9 cellular contexts compared by ENCODE assay signal in the genomic region with DNA sequence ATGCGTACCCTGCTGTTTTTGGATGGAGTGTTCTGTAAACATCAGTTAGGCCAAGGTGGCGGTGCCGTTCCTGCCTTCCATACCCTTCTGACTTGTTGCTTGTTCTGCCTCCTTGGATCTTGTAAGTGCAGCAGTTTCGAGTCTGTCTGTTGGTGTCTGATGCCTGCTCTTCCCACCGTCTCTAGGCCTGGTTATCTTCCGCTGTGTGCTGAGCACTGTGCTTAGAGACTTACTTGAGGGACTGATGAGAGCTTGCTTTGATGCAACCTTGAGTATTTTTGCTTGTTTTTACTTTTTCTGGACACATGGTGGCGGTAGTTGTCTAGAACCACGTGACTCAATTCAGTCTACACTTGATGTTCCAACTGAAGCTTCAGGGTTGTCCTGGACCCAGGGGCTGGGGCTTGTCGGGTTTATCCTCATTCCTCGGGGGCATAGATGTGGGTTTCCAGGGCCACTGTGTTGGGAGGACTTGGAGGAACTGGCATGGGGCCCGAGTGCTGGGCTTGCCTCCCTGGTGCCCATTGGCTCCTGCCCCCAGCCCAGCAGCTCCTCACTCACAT. TPM values are rescaled to one million over a fixed set of nuclear protein-coding genes. Genes with fewer than 3 reads are reported as not detected.
A peak's percentile ranks its signal among the peaks of the same experiment; 100 is the strongest.
DNase-seq lines count a peak whose midpoint lies in the region; ATAC-seq, FAIRE-seq and TF ChIP-seq lines count a peak whose summit lies in the region.
"Had no signal": no experiment of that assay in that cellular context is flagged by ENCODE, and none has a peak within 500 bp of the region (broad histone marks: within the 10 kb centered on the region; RNA-seq: fewer than 3 reads in every experiment).

No MANE protein-coding gene starts in this region.

- H3K27me3 ChIP-seq in GM12878 (replicated peaks in 1 of 2; ENCODE audit: control insufficient read depth in 2 of 2, insufficient read depth in 2 of 2, low read length in 1 of 2) (no peaks in the 10 kb centered on the region), small intestine (ENCODE audit: control insufficient read depth in 2 of 2, insufficient read depth in 2 of 2, low read length in 2 of 2) (no peaks in the 10 kb centered on the region), gastroesophageal sphincter (no peaks in the 10 kb centered on the region), MG63 (no peaks in the 10 kb centered on the region)

- no peaks in the 10 kb centered on the region; the same call in 2 of the 3 replicates for H3K9me3 ChIP-seq in GM12878 (replicated peaks; ENCODE audit: control insufficient read depth, insufficient read depth, low read length)
- H3K9me3 ChIP-seq in small intestine (ENCODE audit: control insufficient read depth, low read depth) = no peaks in the 10 kb centered on the region
- H3K9me3 ChIP-seq in gastroesophageal sphincter = no peaks in the 10 kb centered on the region
- H3K9me3 ChIP-seq in MG63 = no peaks in the 10 kb centered on the region

- CTCF ChIA-PET in GM12878 (lab: Yijun Ruan, JAX) = interaction anchor here (0.7 to 3.6 kb wide), 18 partner anchors 14 to 214 kb away, joined by 3 to 36 read pairs (median 5); a partner anchor contains a TSS

- TF ChIP-seq POLR2A in GM12878 (IDR thresholded peaks at IDR 0.05; ENCODE audit: low read depth, low read length) (no peak), gastroesophageal sphincter (IDR thresholded peaks at IDR 0.05) (no peak)

- in situ Hi-C loops in GM12878 (cut with MboI) = no loop called here

- H3K4me2 ChIP-seq in GM12878 (ENCODE audit: control insufficient read depth, insufficient read depth) = no peak overlapping the region

- intact Hi-C loops in cardiac septum (cut with DNase I) = loop anchor here (5.0 kb wide), 1 partner anchor 84 kb away; no protein-coding TSS in a partner anchor
- intact Hi-C loops in left ventricle myocardium superior (cut with micrococcal nuclease) = no loop called here
- intact Hi-C loops in GM12878 (cut with micrococcal nuclease; ENCODE audit: unreplicated experiment) = loop anchor here (1.0 to 5.0 kb wide), 3 partner anchors 59 to 169 kb away; no protein-coding TSS in a partner anchor

- FAIRE-seq in GM12878 (lab: Jason Lieb, UNC) (peak; percentile 54), small intestine (lab: Jason Lieb, UNC) (no peak)

- DNase-seq in cardiac septum (ENCODE audit: low spot score) (peak; percentile 69), left ventricle myocardium superior (no peak), KG1 (lab: John Stamatoyannopoulos, UW) (peak; percentile 23), GM12878 (ENCODE audit: low read depth, low spot score) (peak; percentile 16), small intestine (peak; percentile 12), MG63 (no peak)

- no TSS peak for BruUV-seq in GM12878 (replicated peaks; lab: Mats Ljungman, UMichigan)

- RAD21 ChIA-PET in GM12878 (lab: Charles Lee; ENCODE audit: unreplicated experiment) = interaction anchor here (0.8 to 2.6 kb wide), 3 partner anchors 59 to 109 kb away, joined by 3 to 12 read pairs (median 3); no protein-coding TSS in a partner anchor

- WGBS in GM12878 (ENCODE audit: insufficient coverage, insufficient replicate concordance, low lambda C conversion rate, missing lambda C conversion rate) = 19% methylated on average over 11 of the region's 11 CpGs
- 65 to 77% (median 77%) methylated on average over 11 of the region's 11 CpGs for WGBS in small intestine, 3 donors
- 78 to 94% methylated on average over 6 to 8 of the region's 11 CpGs for WGBS in gastroesophageal sphincter (ENCODE audit: low coverage in 1 of 2), 2 donors

- TF ChIP-seq CTCF in GM12878 (IDR thresholded peaks at IDR 0.05 in 2 of 3, conservative IDR thresholded peaks at IDR 0.05 in 1 of 3; ENCODE audit: control insufficient read depth in 2 of 3, extremely low read depth in 1 of 3, insufficient read depth in 1 of 3, low read depth in 3 of 3, low read length in 3 of 3) (peak; percentile 40 to 58 (median 43); a peak in 5 of 6 replicates), gastroesophageal sphincter (IDR thresholded peaks at IDR 0.05) (no peak)

- no peaks in the 10 kb centered on the region for H4K20me1 ChIP-seq in GM12878 (ENCODE audit: control insufficient read depth, insufficient read depth)

- no peak overlapping the region for H2AFZ ChIP-seq in GM12878 (ENCODE audit: control insufficient read depth, low read depth, low read length)
- H2AFZ ChIP-seq: parathyroid adenoma had no signal

- H3K9ac ChIP-seq in GM12878 (ENCODE audit: control insufficient read depth, insufficient read depth, low read length) = no peak overlapping the region
- H3K9ac ChIP-seq: parathyroid adenoma had no signal

- SMC1A ChIA-PET in GM12878 (lab: Charles Lee; ENCODE audit: uncharacterized antibody, unreplicated experiment) = interaction anchor here (0.7 to 1.5 kb wide), 6 partner anchors 59 to 169 kb away, joined by 3 read pairs; no protein-coding TSS in a partner anchor

- H3K4me1 ChIP-seq in GM12878 (ENCODE audit: control insufficient read depth, insufficient read depth, low read length) (no peaks in the 10 kb centered on the region), small intestine (ENCODE audit: control insufficient read depth in 2 of 2, insufficient read depth in 1 of 2, low read depth in 1 of 2, low read length in 1 of 2) (no peaks in the 10 kb centered on the region), gastroesophageal sphincter (no peaks in the 10 kb centered on the region)
- H3K4me1 ChIP-seq: parathyroid adenoma had no signal

- peak; percentile 41 for TF ChIP-seq RAD21 in GM12878 (IDR thresholded peaks at IDR 0.05; ENCODE audit: insufficient read depth, low read depth, low read length)

- H3K79me2 ChIP-seq in GM12878 (ENCODE audit: control insufficient read depth, insufficient read depth, low read length) = no peaks in the 10 kb centered on the region
- H3K79me2 ChIP-seq: parathyroid adenoma had no signal

- ATAC-seq in left ventricle myocardium superior = no peak
- peak; percentile 90 for ATAC-seq in GM12878
- ATAC-seq in HG03521 (IDR thresholded peaks at IDR 0.05; ENCODE audit: unreplicated experiment) = no peak
- ATAC-seq in gastroesophageal sphincter = no peak

- H3K4me3 ChIP-seq in GM12878 = no peak overlapping the region
- H3K4me3 ChIP-seq in small intestine (ENCODE audit: low read depth in 1 of 2, low read length in 2 of 2) = no peak overlapping the region
- no peak overlapping the region for H3K4me3 ChIP-seq in gastroesophageal sphincter
- no peak overlapping the region for H3K4me3 ChIP-seq in MG63

- POLR2A ChIA-PET in GM12878 (lab: Charles Lee) = no interaction called here

- no peak overlapping the region for H3K27ac ChIP-seq in GM12878 (ENCODE audit: control insufficient read depth, insufficient read depth)
- H3K27ac ChIP-seq in small intestine (ENCODE audit: low read depth in 1 of 2, low read length in 1 of 2) = no peak overlapping the region
- no peak overlapping the region for H3K27ac ChIP-seq in gastroesophageal sphincter
- H3K27ac ChIP-seq: parathyroid adenoma had no signal

- TF ChIP-seq EP300 in GM12878 (IDR thresholded peaks at IDR 0.05; ENCODE audit: borderline replicate concordance in 1 of 2, control insufficient read depth in 1 of 2, low read depth in 2 of 2, low read length in 2 of 2) (no peak), gastroesophageal sphincter (IDR thresholded peaks at IDR 0.05) (no peak)

- H3K36me3 ChIP-seq in GM12878 (ENCODE audit: control insufficient read depth in 2 of 2, insufficient read depth in 2 of 2, low read length in 1 of 2) (no peaks in the 10 kb centered on the region), small intestine (ENCODE audit: control insufficient read depth in 2 of 2, insufficient read depth in 2 of 2, low read length in 2 of 2) (no peaks in the 10 kb centered on the region), gastroesophageal sphincter (peaks cover 0 to 27% of the 10 kb centered on the region in 2 donors), MG63 (peaks cover 11% of the 10 kb centered on the region)

RNA-seq across cellular contexts. Expression of a gene that starts 14.4 kb away (rescaled TPM):
- total RNA-seq in cardiac septum (not detected), left ventricle myocardium superior (not detected), GM12878 (2014; rRNA removed) (not detected in 2 replicates), GM12878 (2014; rRNA removed; fragmentation: Illumina TruSeq; extraction: Trizol) (not detected in 2 replicates), GM12878 (2021) (not detected in 2 replicates), gastroesophageal sphincter (under 1 TPM in 2 of 4 donors, not detected in 2; 0.12 to 0.35 TPM)
- total RNA-seq in GM12878 (2013; cell fraction: nucleolus; rRNA removed) = not detected in 2 replicates
- polyA plus RNA-seq in GM12878 (2011; ENCODE audit: low read depth) = 0.42 TPM
- polyA plus RNA-seq in GM12878 (2011; rRNA removed) (not detected in 2 replicates), GM12878 (2014; fragmentation: Illumina TruSeq; extraction: Trizol) (not detected in 2 replicates), GM12878 (2014; fragmentation: Nextera tagmentation; extraction: Ambion mirVana) (under 1 TPM; 0.03 to 0.15 TPM), GM12878 (2014; rRNA removed) (not detected in 2 replicates), GM12878 (2016; fragmentation: Nextera tagmentation; extraction: Ambion mirVana) (under 1 TPM; 0.78 to 0.96 TPM), small intestine (1 to 10 TPM in 1 of 3 donors, under 1 TPM in 2; 0.81 to 1.1 (median 0.89) TPM)
- not detected in 2 replicates for polyA plus RNA-seq in GM12878 (2011; cell fraction: cytosol; rRNA removed)
- polyA plus RNA-seq in GM12878 (2011; cell fraction: nucleus; rRNA removed) = not detected in 2 replicates
- polyA plus RNA-seq in GM12878 (2012) = 0.83 and 0.89 TPM in 2 replicates
- polyA minus RNA-seq in GM12878 (2011; rRNA and poly(A)+ RNA removed) = not detected in 2 replicates
- polyA minus RNA-seq in GM12878 (2011; cell fraction: cytosol; rRNA and poly(A)+ RNA removed) = not detected in 2 replicates
- not detected in 2 replicates for polyA minus RNA-seq in GM12878 (2011; cell fraction: nucleus; rRNA and poly(A)+ RNA removed)
- total RNA-seq in MG63 (2014; rRNA removed; shearing (Covaris generic); ENCODE audit: low replicate concordance) = not detected in 2 replicates

RNA-seq across cellular contexts. Expression of a gene that starts 15.0 kb away (rescaled TPM):
- total RNA-seq in cardiac septum (1.0 TPM), left ventricle myocardium superior (0.45 TPM), GM12878 (2014; rRNA removed) (0.60 and 0.62 TPM in 2 replicates), GM12878 (2014; rRNA removed; fragmentation: Illumina TruSeq; extraction: Trizol) (0.37 and 0.54 TPM in 2 replicates), GM12878 (2021) (1.2 TPM in 2 replicates), gastroesophageal sphincter (1 to 10 TPM in 3 of 4 donors, under 1 TPM in 1; 0.27 to 3.9 (median 2.0) TPM)
- 27.4 and 36.2 TPM in 2 replicates for total RNA-seq in GM12878 (2013; cell fraction: nucleolus; rRNA removed)
- polyA plus RNA-seq in GM12878 (2011; ENCODE audit: low read depth) = 0.24 TPM
- polyA plus RNA-seq in GM12878 (2011; rRNA removed) (22.0 and 23.1 TPM in 2 replicates), GM12878 (2014; fragmentation: Illumina TruSeq; extraction: Trizol) (0.32 and 0.72 TPM in 2 replicates), GM12878 (2014; fragmentation: Nextera tagmentation; extraction: Ambion mirVana) (under 1 TPM; 0.05 to 0.09 TPM), GM12878 (2014; rRNA removed) (1.2 and 1.5 TPM in 2 replicates), GM12878 (2016; fragmentation: Nextera tagmentation; extraction: Ambion mirVana) (under 1 TPM; 0.11 to 0.31 TPM), small intestine (under 1 TPM in 2 of 3 donors, not detected in 1; 0.22 to 0.33 TPM)
- 15.1 and 20.2 TPM in 2 replicates for polyA plus RNA-seq in GM12878 (2011; cell fraction: cytosol; rRNA removed)
- 292 and 335 TPM in 2 replicates for polyA plus RNA-seq in GM12878 (2011; cell fraction: nucleus; rRNA removed)
- polyA plus RNA-seq in GM12878 (2012) = 1.3 TPM in 2 replicates
- polyA minus RNA-seq in GM12878 (2011; rRNA and poly(A)+ RNA removed) = 13.9 and 20.8 TPM in 2 replicates
- polyA minus RNA-seq in GM12878 (2011; cell fraction: cytosol; rRNA and poly(A)+ RNA removed) = 2.9 and 7.2 TPM in 2 replicates
- polyA minus RNA-seq in GM12878 (2011; cell fraction: nucleus; rRNA and poly(A)+ RNA removed) = 44.2 and 54.8 TPM in 2 replicates
- total RNA-seq in MG63 (2014; rRNA removed; shearing (Covaris generic); ENCODE audit: low replicate concordance) = 0.35 and 1.5 TPM in 2 replicates

RNA-seq across cellular contexts. Expression of a gene that starts 44.8 kb away (rescaled TPM):
- total RNA-seq in cardiac septum = 21.6 TPM
- total RNA-seq in left ventricle myocardium superior = 20.9 TPM
- total RNA-seq in GM12878 (2013; cell fraction: nucleolus; rRNA removed) = 107 and 127 TPM in 2 replicates
- 39.6 and 46.6 TPM in 2 replicates for total RNA-seq in GM12878 (2014; rRNA removed)
- 34.4 and 41.6 TPM in 2 replicates for total RNA-seq in GM12878 (2014; rRNA removed; fragmentation: Illumina TruSeq; extraction: Trizol)
- 52.8 and 65.8 TPM in 2 replicates for total RNA-seq in GM12878 (2021)
- polyA plus RNA-seq in GM12878 (2011; ENCODE audit: low read depth) = 17.0 TPM
- 50.7 and 64.1 TPM in 2 replicates for polyA plus RNA-seq in GM12878 (2011; rRNA removed)
- polyA plus RNA-seq in GM12878 (2011; cell fraction: cytosol; rRNA removed) = 76.9 and 109 TPM in 2 replicates
- polyA plus RNA-seq in GM12878 (2011; cell fraction: nucleus; rRNA removed) = 240 and 347 TPM in 2 replicates
- 27.9 and 29.1 TPM in 2 replicates for polyA plus RNA-seq in GM12878 (2012)
- 46.0 and 60.9 TPM in 2 replicates for polyA plus RNA-seq in GM12878 (2014; fragmentation: Illumina TruSeq; extraction: Trizol)
- polyA plus RNA-seq in GM12878 (2014; fragmentation: Nextera tagmentation; extraction: Ambion mirVana) = 1 to 10 TPM; 6.2 to 9.2 TPM
- 92.6 and 95.2 TPM in 2 replicates for polyA plus RNA-seq in GM12878 (2014; rRNA removed)
- 100 to 1,000 TPM; 102 to 104 TPM for polyA plus RNA-seq in GM12878 (2016; fragmentation: Nextera tagmentation; extraction: Ambion mirVana)
- polyA minus RNA-seq in GM12878 (2011; rRNA and poly(A)+ RNA removed) = 53.0 and 56.3 TPM in 2 replicates
- 17.9 and 18.8 TPM in 2 replicates for polyA minus RNA-seq in GM12878 (2011; cell fraction: cytosol; rRNA and poly(A)+ RNA removed)
- 34.3 and 67.6 TPM in 2 replicates for polyA minus RNA-seq in GM12878 (2011; cell fraction: nucleus; rRNA and poly(A)+ RNA removed)
- polyA plus RNA-seq in small intestine = 100 to 1,000 TPM in 2 of 3 donors, 10 to 100 TPM in 1; 72.6 to 124 (median 109) TPM
- 10 to 100 TPM; 13.2 to 25.9 (median 18.4) TPM for total RNA-seq in gastroesophageal sphincter
- total RNA-seq in MG63 (2014; rRNA removed; shearing (Covaris generic); ENCODE audit: low replicate concordance) = 33.6 and 39.4 TPM in 2 replicates

RNA-seq across cellular contexts. Expression of a gene that starts 59.7 kb away (rescaled TPM):
- total RNA-seq in cardiac septum = 2.9 TPM
- 2.8 TPM for total RNA-seq in left ventricle myocardium superior
- total RNA-seq in GM12878 (2013; cell fraction: nucleolus; rRNA removed) = 12.1 and 14.7 TPM in 2 replicates
- total RNA-seq in GM12878 (2014; rRNA removed) = 11.7 and 13.8 TPM in 2 replicates
- total RNA-seq in GM12878 (2014; rRNA removed; fragmentation: Illumina TruSeq; extraction: Trizol) = 5.5 and 7.2 TPM in 2 replicates
- 14.4 and 16.1 TPM in 2 replicates for total RNA-seq in GM12878 (2021)
- 2.5 TPM for polyA plus RNA-seq in GM12878 (2011; ENCODE audit: low read depth)
- 4.3 and 4.7 TPM in 2 replicates for polyA plus RNA-seq in GM12878 (2011; rRNA removed)
- 6.5 and 7.6 TPM in 2 replicates for polyA plus RNA-seq in GM12878 (2011; cell fraction: cytosol; rRNA removed)
- polyA plus RNA-seq in GM12878 (2011; cell fraction: nucleus; rRNA removed) = 9.9 and 13.2 TPM in 2 replicates
- 7.4 and 8.3 TPM in 2 replicates for polyA plus RNA-seq in GM12878 (2012)
- 2.2 and 4.1 TPM in 2 replicates for polyA plus RNA-seq in GM12878 (2014; fragmentation: Illumina TruSeq; extraction: Trizol)
- polyA plus RNA-seq in GM12878 (2014; fragmentation: Nextera tagmentation; extraction: Ambion mirVana) = 1 to 10 TPM; 1.2 to 4.9 TPM
- polyA plus RNA-seq in GM12878 (2014; rRNA removed) = 15.1 and 16.1 TPM in 2 replicates
- polyA plus RNA-seq in GM12878 (2016; fragmentation: Nextera tagmentation; extraction: Ambion mirVana) = 10 to 100 TPM; 20.5 to 22.2 TPM
- polyA minus RNA-seq in GM12878 (2011; rRNA and poly(A)+ RNA removed) = 3.2 and 9.8 TPM in 2 replicates
- 2.8 and 3.9 TPM in 2 replicates for polyA minus RNA-seq in GM12878 (2011; cell fraction: cytosol; rRNA and poly(A)+ RNA removed)
- polyA minus RNA-seq in GM12878 (2011; cell fraction: nucleus; rRNA and poly(A)+ RNA removed) = 5.4 and 5.7 TPM in 2 replicates
- 10 to 100 TPM in 2 of 3 donors, 1 to 10 TPM in 1; 7.9 to 40.8 (median 12.3) TPM for polyA plus RNA-seq in small intestine
- 10 to 100 TPM in 2 of 4 donors, 1 to 10 TPM in 2; 7.1 to 14.5 (median 9.6) TPM for total RNA-seq in gastroesophageal sphincter
- 0.54 and 0.66 TPM in 2 replicates for total RNA-seq in MG63 (2014; rRNA removed; shearing (Covaris generic); ENCODE audit: low replicate concordance)

Comparison
In these comparisons a context has a peak if more than half of its experiments do, and no peak if none do; other contexts are left out.
1. DNase-seq: peak in cardiac septum (single experiment), KG1 (single experiment), GM12878 (single experiment) and small intestine (single experiment); none in left ventricle myocardium superior (single experiment) and MG63 (single experiment).
2. CTCF ChIP-seq: peak in GM12878 (3 of 3); none in gastroesophageal sphincter (0 of 4).